ENCODE assay signal across 22 cellular contexts in the genomic region with DNA sequence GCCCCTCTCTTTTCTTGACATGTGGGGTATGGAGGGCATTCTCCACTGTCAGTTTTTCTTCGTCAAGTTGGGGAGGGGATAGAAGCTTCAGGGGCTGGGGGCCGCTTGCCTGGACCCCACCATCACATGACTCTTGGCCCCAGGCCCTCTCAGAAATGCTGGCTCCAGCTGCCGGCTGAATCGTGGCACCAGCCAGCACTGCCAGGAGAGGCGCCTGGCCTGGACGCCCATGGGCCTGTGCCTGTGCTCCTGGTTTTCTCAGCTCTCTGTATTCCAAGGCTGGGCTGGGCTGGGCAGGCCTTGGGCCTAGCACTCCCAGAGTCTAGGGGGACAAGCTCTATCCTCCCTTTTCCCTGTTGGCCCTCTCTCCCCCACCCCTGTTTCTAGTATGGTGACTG. TPM values are rescaled to one million over a fixed set of nuclear protein-coding genes. Genes with fewer than 3 reads are reported as not detected.
DNase-seq lines count a peak whose midpoint lies in the region; ATAC-seq and TF ChIP-seq lines count a peak whose summit lies in the region.
"Had no signal": no experiment of that assay in that cellular context is flagged by ENCODE, and none has a peak within 500 bp of the region (broad histone marks: within the 10 kb centered on the region; RNA-seq: fewer than 3 reads in every experiment).

No MANE protein-coding gene starts in this region.

- WGBS in GM23248 (ENCODE audit: low coverage in 1 of 2, low lambda C conversion rate in 2 of 2, missing lambda C conversion rate in 2 of 2), 2 experiments = 67 to 73% methylated on average over 6 of the region's 6 CpGs
- 23% methylated on average over 4 of the region's 6 CpGs; no CpG with 5 or more reads in 1 of the 2 donors for WGBS in esophagus squamous epithelium, 2 donors

- in situ Hi-C loops in GM23248 (cut with MboI) = no loop called here

- H2AFZ ChIP-seq in GM23248 = no peak overlapping the region

- H3K4me2 ChIP-seq in GM23248 (ENCODE audit: unreplicated experiment) = no peak overlapping the region
- H3K4me2 ChIP-seq: smooth muscle cell had no signal

- H3K4me3 ChIP-seq in GM23248 (no peak overlapping the region), esophagus squamous epithelium (no peak overlapping the region), muscle layer of colon (ENCODE audit: low read depth in 1 of 2, low read length in 2 of 2) (no peak overlapping the region), Peyer's patch (no peak overlapping the region)
- H3K4me3 ChIP-seq: mucosa of descending colon, smooth muscle cell, testis had no signal

- TF ChIP-seq POLR2A in esophagus squamous epithelium (IDR thresholded peaks at IDR 0.05) (no peak), Peyer's patch (IDR thresholded peaks at IDR 0.05) (no peak)

- no peaks in the 10 kb centered on the region for H3K9me3 ChIP-seq in GM23248 (ENCODE audit: low read depth)
- no peaks in the 10 kb centered on the region for H3K9me3 ChIP-seq in esophagus squamous epithelium
- H3K9me3 ChIP-seq in muscle layer of colon (ENCODE audit: low read length) = no peaks in the 10 kb centered on the region
- H3K9me3 ChIP-seq in Peyer's patch = no peaks in the 10 kb centered on the region
- H3K9me3 ChIP-seq: mucosa of descending colon, testis had no signal

- no peaks in the 10 kb centered on the region for H3K9me2 ChIP-seq in GM23248 (ENCODE audit: insufficient read depth)

- intact Hi-C loops in esophagus squamous epithelium (cut with DNase I) = loop anchor here (5.0 kb wide), 1 partner anchor 82 kb away; no protein-coding TSS in a partner anchor

- ATAC-seq in HG03280 (IDR thresholded peaks at IDR 0.05; ENCODE audit: unreplicated experiment) = no peak
- ATAC-seq: esophagus mucosa, mucosa of descending colon had no signal

- no peak for DNase-seq in GM23248
- DNase-seq in esophagus squamous epithelium (lab: John Stamatoyannopoulos, UW) = no peak
- DNase-seq in substantia nigra (lab: John Stamatoyannopoulos, UW) = peak in 24 of 49 donors; percentile 28 to 78 (median 54)
- no peak for DNase-seq in Peyer's patch
- DNase-seq in NCI-H1092 treated with DMSO at 0.1 percent for 48 hours (lab: John Stamatoyannopoulos, UW) = no peak
- no peak for DNase-seq in SHP77 treated with DMSO at 0.1 percent for 48 hours (lab: John Stamatoyannopoulos, UW)
- DNase-seq: activated CD4-positive, alpha-beta memory T cell treated with anti-CD3 and anti-CD28 coated beads, Interleukin-2, amount 10 ng/mL, durations not matched to agents 7 days and 5 days; activated T-cell treated with anti-CD3 and anti-CD28 coated beads, Interleukin-2, amount 50 U/mL, for 48 hours; CD4-positive, alpha-beta T cell; DMS53; effector CD4-positive, alpha-beta T cell; mucosa of descending colon; NCI-H2081; occipital lobe; SIG-M5; stimulated activated CD4-positive, alpha-beta T cell treated with anti-CD3 and anti-CD28 coated beads, Interleukin-4, amount 100 ng/mL, for 24 hours; T-helper 2 cell; testis had no signal

- H3K4me1 ChIP-seq in GM23248 (ENCODE audit: insufficient read depth) (peaks cover 25% of the 10 kb centered on the region), esophagus squamous epithelium (peaks cover 32 to 100% (median 78%) of the 10 kb centered on the region in 3 donors), muscle layer of colon (ENCODE audit: insufficient read depth, low read length) (peaks cover 97% of the 10 kb centered on the region), Peyer's patch (peaks cover 7 to 69% (median 12%) of the 10 kb centered on the region in 4 donors)

- no peaks in the 10 kb centered on the region for H4K20me1 ChIP-seq in GM23248 (ENCODE audit: insufficient read depth)

- TF ChIP-seq CTCF in esophagus squamous epithelium (IDR thresholded peaks at IDR 0.05) (no peak), Peyer's patch (IDR thresholded peaks at IDR 0.05) (no peak)

- peak overlapping the region; percentile 27; the same call in 1 of the 2 replicates for H3K27ac ChIP-seq in GM23248
- H3K27ac ChIP-seq in esophagus squamous epithelium = peak overlapping the region in 3 of 4 donors; percentile 39 to 72 (median 68)
- peak overlapping the region; percentile 45 for H3K27ac ChIP-seq in muscle layer of colon (ENCODE audit: low read depth, low read length)
- H3K27ac ChIP-seq in substantia nigra (ENCODE audit: low read depth, low read length, poor library complexity, severe bottlenecking) = peak overlapping the region; percentile 99
- peak overlapping the region in 1 of 4 donors; percentile 37 for H3K27ac ChIP-seq in Peyer's patch
- H3K27ac ChIP-seq: testis had no signal

- H3F3A ChIP-seq in GM23248 (ENCODE audit: insufficient read depth) = peaks cover 9% of the 10 kb centered on the region; the same call in 1 of the 2 replicates

- H3K9ac ChIP-seq in GM23248 = no peak overlapping the region; the same call in 1 of the 2 replicates
- H3K9ac ChIP-seq in muscle layer of colon (ENCODE audit: low read length) = peak overlapping the region; percentile 41

- H3K27me3 ChIP-seq in GM23248 (replicated peaks; ENCODE audit: insufficient read depth) (no peaks in the 10 kb centered on the region), esophagus squamous epithelium (no peaks in the 10 kb centered on the region), muscle layer of colon (ENCODE audit: control insufficient read depth in 1 of 2, insufficient read depth in 2 of 2, low read length in 2 of 2) (no peaks in the 10 kb centered on the region), Peyer's patch (no peaks in the 10 kb centered on the region)
- H3K27me3 ChIP-seq: testis had no signal

- H3K36me3 ChIP-seq in GM23248 (ENCODE audit: low read depth) = no peaks in the 10 kb centered on the region
- peaks cover 0 to 15% (median 0%) of the 10 kb centered on the region in 3 donors for H3K36me3 ChIP-seq in esophagus squamous epithelium
- no peaks in the 10 kb centered on the region for H3K36me3 ChIP-seq in muscle layer of colon (ENCODE audit: insufficient read depth, low read length)
- H3K36me3 ChIP-seq in Peyer's patch = no peaks in the 10 kb centered on the region

- peaks cover 99% of the 10 kb centered on the region for H3K79me2 ChIP-seq in GM23248 (ENCODE audit: insufficient read depth)

RNA-seq across cellular contexts. Expression of gene LYL1, which starts 38.6 kb away (rescaled TPM):
- total RNA-seq in GM23248 (2014; rRNA removed; shearing (Covaris generic)) = not detected in 2 replicates
- polyA plus RNA-seq in GM23248 (2016; fragmentation: Nextera tagmentation; extraction: Ambion mirVana) = 0.18 TPM in 1 of 2 replicates, not detected in the other
- total RNA-seq in esophagus squamous epithelium (10 to 100 TPM in 1 of 4 donors, 1 to 10 TPM in 3; 2.1 to 13.0 (median 3.9) TPM), Peyer's patch (10 to 100 TPM in 1 of 4 donors, 1 to 10 TPM in 3; 1.2 to 21.5 (median 4.9) TPM)

RNA-seq across cellular contexts. Expression of gene TRMT1, which starts 52.4 kb away (rescaled TPM):
- 30.4 and 33.0 TPM in 2 replicates for total RNA-seq in GM23248 (2014; rRNA removed; shearing (Covaris generic))
- polyA plus RNA-seq in GM23248 (2016; fragmentation: Nextera tagmentation; extraction: Ambion mirVana) = 27.0 and 31.8 TPM in 2 replicates
- 10 to 100 TPM; 19.4 to 42.5 (median 29.0) TPM for total RNA-seq in esophagus squamous epithelium
- 10 to 100 TPM; 27.1 to 71.8 (median 28.3) TPM for total RNA-seq in Peyer's patch

RNA-seq across cellular contexts. Expression of gene NACC1, which starts 54.0 kb away (rescaled TPM):
- 104 and 105 TPM in 2 replicates for total RNA-seq in GM23248 (2014; rRNA removed; shearing (Covaris generic))
- 1.4 and 2.6 TPM in 2 replicates for polyA plus RNA-seq in GM23248 (2016; fragmentation: Nextera tagmentation; extraction: Ambion mirVana)
- 10 to 100 TPM; 26.7 to 45.5 (median 37.1) TPM for total RNA-seq in esophagus squamous epithelium
- 10 to 100 TPM; 21.5 to 48.0 (median 37.1) TPM for total RNA-seq in Peyer's patch
